1 cellular context compared by ENCODE assay signal in genomic region chr16:75550211-75550662, GRCh38.
TF ChIP-seq lines count a peak whose summit lies in the region.

No MANE protein-coding gene starts in this region.

TF ChIP-seq in GM12878, 131 proteins besides CTCF, POLR2A, EP300 and RAD21 (continues in another document):
- TF ChIP-seq FOXM1 (IDR thresholded peaks at IDR 0.05; ENCODE audit: low read depth, low read length), result no peak
- no peak for TF ChIP-seq ZNF207 (IDR thresholded peaks at IDR 0.05; ENCODE audit: borderline replicate concordance)
- peak; percentile 45; the same call in 1 of the 2 replicates for TF ChIP-seq SMC3 (IDR thresholded peaks at IDR 0.05; ENCODE audit: borderline replicate concordance, low read length)
- no peak for TF ChIP-seq SRF (IDR thresholded peaks at IDR 0.05; ENCODE audit: low read depth in 2 of 2, low read length in 2 of 2)
- TF ChIP-seq CBX5 (IDR thresholded peaks at IDR 0.05; ENCODE audit: low read depth), result no peak
- TF ChIP-seq NFYA (IDR thresholded peaks at IDR 0.05; ENCODE audit: borderline replicate concordance, low read depth, low read length), result no peak
- 0 out of 2 replicates have a peak, but pooled peaks have one; percentile 63 for TF ChIP-seq IRF4 (IDR thresholded peaks at IDR 0.05; ENCODE audit: low read depth, low read length)
- TF ChIP-seq FOS (IDR thresholded peaks at IDR 0.05; ENCODE audit: borderline replicate concordance, extremely low read depth, insufficient read length), result no peak
- no peak for TF ChIP-seq RCOR1 (conservative IDR thresholded peaks at IDR 0.05; ENCODE audit: low read depth, low read length)
- peak; percentile 90 for TF ChIP-seq IKZF1 (conservative IDR thresholded peaks at IDR 0.05)
- no peak for TF ChIP-seq CUX1 (IDR thresholded peaks at IDR 0.05; ENCODE audit: insufficient replicate concordance, low read depth, low read length)
- no peak for TF ChIP-seq MLLT1 (IDR thresholded peaks at IDR 0.05)
- TF ChIP-seq TCF7 (IDR thresholded peaks at IDR 0.05; ENCODE audit: borderline replicate concordance), result no peak
- peak; percentile 85 for TF ChIP-seq RELB (IDR thresholded peaks at IDR 0.05; ENCODE audit: low read depth)
- no peak for TF ChIP-seq NFXL1 (IDR thresholded peaks at IDR 0.05; ENCODE audit: borderline replicate concordance)
- peak; percentile 67 for TF ChIP-seq GATAD2B (conservative IDR thresholded peaks at IDR 0.05; ENCODE audit: low read depth)
- TF ChIP-seq IKZF2 (IDR thresholded peaks at IDR 0.05), result peak; percentile 84 to 85
- TF ChIP-seq, protein P1, sequence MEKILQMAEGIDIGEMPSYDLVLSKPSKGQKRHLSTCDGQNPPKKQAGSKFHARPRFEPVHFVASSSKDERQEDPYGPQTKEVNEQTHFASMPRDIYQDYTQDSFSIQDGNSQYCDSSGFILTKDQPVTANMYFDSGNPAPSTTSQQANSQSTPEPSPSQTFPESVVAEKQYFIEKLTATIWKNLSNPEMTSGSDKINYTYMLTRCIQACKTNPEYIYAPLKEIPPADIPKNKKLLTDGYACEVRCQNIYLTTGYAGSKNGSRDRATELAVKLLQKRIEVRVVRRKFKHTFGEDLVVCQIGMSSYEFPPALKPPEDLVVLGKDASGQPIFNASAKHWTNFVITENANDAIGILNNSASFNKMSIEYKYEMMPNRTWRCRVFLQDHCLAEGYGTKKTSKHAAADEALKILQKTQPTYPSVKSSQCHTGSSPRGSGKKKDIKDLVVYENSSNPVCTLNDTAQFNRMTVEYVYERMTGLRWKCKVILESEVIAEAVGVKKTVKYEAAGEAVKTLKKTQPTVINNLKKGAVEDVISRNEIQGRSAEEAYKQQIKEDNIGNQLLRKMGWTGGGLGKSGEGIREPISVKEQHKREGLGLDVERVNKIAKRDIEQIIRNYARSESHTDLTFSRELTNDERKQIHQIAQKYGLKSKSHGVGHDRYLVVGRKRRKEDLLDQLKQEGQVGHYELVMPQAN (conservative IDR thresholded peaks at IDR 0.05), result no peak
- TF ChIP-seq SMARCA5 (IDR thresholded peaks at IDR 0.05), result peak; percentile 22; the same call in 1 of the 2 replicates
- no peak for TF ChIP-seq IRF3 (IDR thresholded peaks at IDR 0.05)
- TF ChIP-seq ZBED1 (IDR thresholded peaks at IDR 0.05; ENCODE audit: borderline replicate concordance), result no peak
- 0 out of 2 replicates have a peak, but pooled peaks have one; percentile 29 for TF ChIP-seq DPF2 (IDR thresholded peaks at IDR 0.05)
- TF ChIP-seq EED (IDR thresholded peaks at IDR 0.05; ENCODE audit: low read depth), result peak; percentile 93
- TF ChIP-seq, protein P2, sequence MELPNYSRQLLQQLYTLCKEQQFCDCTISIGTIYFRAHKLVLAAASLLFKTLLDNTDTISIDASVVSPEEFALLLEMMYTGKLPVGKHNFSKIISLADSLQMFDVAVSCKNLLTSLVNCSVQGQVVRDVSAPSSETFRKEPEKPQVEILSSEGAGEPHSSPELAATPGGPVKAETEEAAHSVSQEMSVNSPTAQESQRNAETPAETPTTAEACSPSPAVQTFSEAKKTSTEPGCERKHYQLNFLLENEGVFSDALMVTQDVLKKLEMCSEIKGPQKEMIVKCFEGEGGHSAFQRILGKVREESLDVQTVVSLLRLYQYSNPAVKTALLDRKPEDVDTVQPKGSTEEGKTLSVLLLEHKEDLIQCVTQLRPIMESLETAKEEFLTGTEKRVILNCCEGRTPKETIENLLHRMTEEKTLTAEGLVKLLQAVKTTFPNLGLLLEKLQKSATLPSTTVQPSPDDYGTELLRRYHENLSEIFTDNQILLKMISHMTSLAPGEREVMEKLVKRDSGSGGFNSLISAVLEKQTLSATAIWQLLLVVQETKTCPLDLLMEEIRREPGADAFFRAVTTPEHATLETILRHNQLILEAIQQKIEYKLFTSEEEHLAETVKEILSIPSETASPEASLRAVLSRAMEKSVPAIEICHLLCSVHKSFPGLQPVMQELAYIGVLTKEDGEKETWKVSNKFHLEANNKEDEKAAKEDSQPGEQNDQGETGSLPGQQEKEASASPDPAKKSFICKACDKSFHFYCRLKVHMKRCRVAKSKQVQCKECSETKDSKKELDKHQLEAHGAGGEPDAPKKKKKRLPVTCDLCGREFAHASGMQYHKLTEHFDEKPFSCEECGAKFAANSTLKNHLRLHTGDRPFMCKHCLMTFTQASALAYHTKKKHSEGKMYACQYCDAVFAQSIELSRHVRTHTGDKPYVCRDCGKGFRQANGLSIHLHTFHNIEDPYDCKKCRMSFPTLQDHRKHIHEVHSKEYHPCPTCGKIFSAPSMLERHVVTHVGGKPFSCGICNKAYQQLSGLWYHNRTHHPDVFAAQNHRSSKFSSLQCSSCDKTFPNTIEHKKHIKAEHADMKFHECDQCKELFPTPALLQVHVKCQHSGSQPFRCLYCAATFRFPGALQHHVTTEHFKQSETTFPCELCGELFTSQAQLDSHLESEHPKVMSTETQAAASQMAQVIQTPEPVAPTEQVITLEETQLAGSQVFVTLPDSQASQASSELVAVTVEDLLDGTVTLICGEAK (IDR thresholded peaks at IDR 0.05; ENCODE audit: borderline replicate concordance), result no peak
- TF ChIP-seq, protein P3, sequence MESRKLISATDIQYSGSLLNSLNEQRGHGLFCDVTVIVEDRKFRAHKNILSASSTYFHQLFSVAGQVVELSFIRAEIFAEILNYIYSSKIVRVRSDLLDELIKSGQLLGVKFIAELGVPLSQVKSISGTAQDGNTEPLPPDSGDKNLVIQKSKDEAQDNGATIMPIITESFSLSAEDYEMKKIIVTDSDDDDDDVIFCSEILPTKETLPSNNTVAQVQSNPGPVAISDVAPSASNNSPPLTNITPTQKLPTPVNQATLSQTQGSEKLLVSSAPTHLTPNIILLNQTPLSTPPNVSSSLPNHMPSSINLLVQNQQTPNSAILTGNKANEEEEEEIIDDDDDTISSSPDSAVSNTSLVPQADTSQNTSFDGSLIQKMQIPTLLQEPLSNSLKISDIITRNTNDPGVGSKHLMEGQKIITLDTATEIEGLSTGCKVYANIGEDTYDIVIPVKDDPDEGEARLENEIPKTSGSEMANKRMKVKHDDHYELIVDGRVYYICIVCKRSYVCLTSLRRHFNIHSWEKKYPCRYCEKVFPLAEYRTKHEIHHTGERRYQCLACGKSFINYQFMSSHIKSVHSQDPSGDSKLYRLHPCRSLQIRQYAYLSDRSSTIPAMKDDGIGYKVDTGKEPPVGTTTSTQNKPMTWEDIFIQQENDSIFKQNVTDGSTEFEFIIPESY (IDR thresholded peaks at IDR 0.05), result no peak
- peak; percentile 77; the same call in 1 of the 2 replicates for TF ChIP-seq SPI1 (IDR thresholded peaks at IDR 0.05; ENCODE audit: borderline replicate concordance, insufficient read depth, low read depth, low read length)
- TF ChIP-seq NRF1 (conservative IDR thresholded peaks at IDR 0.05; ENCODE audit: low read depth, low read length), result no peak
- TF ChIP-seq RB1 (IDR thresholded peaks at IDR 0.05; ENCODE audit: borderline replicate concordance), result no peak
- TF ChIP-seq, protein P4, sequence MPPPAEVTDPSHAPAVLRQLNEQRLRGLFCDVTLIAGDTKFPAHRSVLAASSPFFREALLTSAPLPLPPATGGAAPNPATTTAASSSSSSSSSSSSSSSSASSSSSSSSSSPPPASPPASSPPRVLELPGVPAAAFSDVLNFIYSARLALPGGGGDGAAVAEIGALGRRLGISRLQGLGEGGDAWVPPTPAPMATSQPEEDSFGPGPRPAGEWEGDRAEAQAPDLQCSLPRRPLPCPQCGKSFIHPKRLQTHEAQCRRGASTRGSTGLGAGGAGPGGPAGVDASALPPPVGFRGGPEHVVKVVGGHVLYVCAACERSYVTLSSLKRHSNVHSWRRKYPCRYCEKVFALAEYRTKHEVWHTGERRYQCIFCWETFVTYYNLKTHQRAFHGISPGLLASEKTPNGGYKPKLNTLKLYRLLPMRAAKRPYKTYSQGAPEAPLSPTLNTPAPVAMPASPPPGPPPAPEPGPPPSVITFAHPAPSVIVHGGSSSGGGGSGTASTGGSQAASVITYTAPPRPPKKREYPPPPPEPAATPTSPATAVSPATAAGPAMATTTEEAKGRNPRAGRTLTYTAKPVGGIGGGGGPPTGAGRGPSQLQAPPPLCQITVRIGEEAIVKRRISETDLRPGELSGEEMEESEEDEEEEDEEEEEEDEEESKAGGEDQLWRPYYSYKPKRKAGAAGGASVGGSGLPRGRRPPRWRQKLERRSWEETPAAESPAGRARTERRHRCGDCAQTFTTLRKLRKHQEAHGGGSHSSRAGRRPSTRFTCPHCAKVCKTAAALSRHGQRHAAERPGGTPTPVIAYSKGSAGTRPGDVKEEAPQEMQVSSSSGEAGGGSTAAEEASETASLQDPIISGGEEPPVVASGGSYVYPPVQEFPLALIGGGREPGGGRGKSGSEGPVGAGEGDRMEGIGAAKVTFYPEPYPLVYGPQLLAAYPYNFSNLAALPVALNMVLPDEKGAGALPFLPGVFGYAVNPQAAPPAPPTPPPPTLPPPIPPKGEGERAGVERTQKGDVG (CRISPR knock-in tag; IDR thresholded peaks at IDR 0.05), result no peak
- TF ChIP-seq POLR2AphosphoS2 (IDR thresholded peaks at IDR 0.05; ENCODE audit: low read depth, low read length), result no peak
- no peak for TF ChIP-seq JUNB (IDR thresholded peaks at IDR 0.05)
- TF ChIP-seq EGR1 (IDR thresholded peaks at IDR 0.05; ENCODE audit: borderline replicate concordance in 1 of 2, low read depth in 2 of 2, low read length in 2 of 2), result peak in 1 of 2 experiments; percentile 37; a peak in 1 of 3 replicates
- TF ChIP-seq ZNF24 (IDR thresholded peaks at IDR 0.05), result peak; percentile 34; the same call in 1 of the 2 replicates
- no peak for TF ChIP-seq WRNIP1 (IDR thresholded peaks at IDR 0.05; ENCODE audit: borderline replicate concordance, low read depth, low read length)
- TF ChIP-seq CHD2 (IDR thresholded peaks at IDR 0.05; ENCODE audit: borderline replicate concordance, low read depth, low read length), result no peak
- TF ChIP-seq RELA (IDR thresholded peaks at IDR 0.05; ENCODE audit: borderline replicate concordance, partially characterized antibody), result no peak
- no peak for TF ChIP-seq STAT3 (IDR thresholded peaks at IDR 0.05; ENCODE audit: low read depth, low read length)
- peak in 1 of 2 experiments; percentile 52; a peak in 2 of 4 replicates for TF ChIP-seq ETV6 (conservative IDR thresholded peaks at IDR 0.05 in 1 of 2, IDR thresholded peaks at IDR 0.05 in 1 of 2; ENCODE audit: borderline replicate concordance in 1 of 2, low read depth in 1 of 2)
